In the genomic region with DNA sequence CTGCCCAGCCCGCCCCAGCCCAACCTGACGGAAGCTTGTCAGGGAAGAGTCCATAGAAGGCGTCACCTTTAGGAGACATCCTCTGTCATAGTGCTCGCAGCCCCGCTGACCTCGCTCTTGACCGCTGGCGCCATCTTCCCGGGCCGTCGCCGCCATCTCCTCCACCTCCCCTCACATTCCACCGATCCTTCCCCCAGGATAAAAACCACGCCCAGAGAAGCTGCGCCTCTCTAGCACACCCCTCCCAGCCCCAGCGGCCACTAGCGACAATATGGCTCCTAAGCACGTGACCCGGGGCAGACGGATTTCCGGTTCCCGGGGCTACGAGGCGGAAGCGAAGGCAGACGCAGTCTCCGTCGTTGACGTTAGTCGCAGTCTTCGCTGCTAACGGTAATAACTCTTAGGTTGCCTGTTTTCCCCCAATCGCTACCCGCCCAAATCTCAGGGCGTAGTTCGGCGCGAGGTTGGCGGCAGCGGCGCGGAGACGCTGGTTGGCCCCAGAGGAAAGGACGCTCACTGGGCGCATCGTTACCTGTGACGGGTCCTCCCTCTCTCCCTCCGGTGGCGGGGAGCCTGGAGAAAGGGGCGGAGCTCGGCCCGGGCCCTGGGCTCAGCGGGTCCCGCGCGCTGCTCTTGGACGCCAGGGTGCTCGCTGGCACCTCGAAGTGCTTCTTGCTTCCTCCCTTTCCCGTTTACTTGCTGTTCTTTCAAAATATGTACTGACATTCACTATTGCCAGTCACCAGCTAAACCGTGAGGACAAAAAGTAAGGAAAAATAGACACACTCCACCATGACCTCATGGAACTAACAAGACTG, we compare ENCODE assay signal across 1 cellular context.
TF ChIP-seq lines count a peak whose summit lies in the region.

A gene (minus strand): TSS at position 273 of the 818 bp plus-strand sequence. CDS start 117 bp downstream, at position 156.
A gene with protein sequence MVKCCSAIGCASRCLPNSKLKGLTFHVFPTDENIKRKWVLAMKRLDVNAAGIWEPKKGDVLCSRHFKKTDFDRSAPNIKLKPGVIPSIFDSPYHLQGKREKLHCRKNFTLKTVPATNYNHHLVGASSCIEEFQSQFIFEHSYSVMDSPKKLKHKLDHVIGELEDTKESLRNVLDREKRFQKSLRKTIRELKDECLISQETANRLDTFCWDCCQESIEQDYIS (plus strand): TSS at position 343 of the 818 bp plus-strand sequence. CDS start 980 bp downstream, outside the sequence.

TF ChIP-seq in K562, 482 proteins besides CTCF, POLR2A, EP300 and RAD21 (continued from another document and continues in another):
- TF ChIP-seq, protein P1, sequence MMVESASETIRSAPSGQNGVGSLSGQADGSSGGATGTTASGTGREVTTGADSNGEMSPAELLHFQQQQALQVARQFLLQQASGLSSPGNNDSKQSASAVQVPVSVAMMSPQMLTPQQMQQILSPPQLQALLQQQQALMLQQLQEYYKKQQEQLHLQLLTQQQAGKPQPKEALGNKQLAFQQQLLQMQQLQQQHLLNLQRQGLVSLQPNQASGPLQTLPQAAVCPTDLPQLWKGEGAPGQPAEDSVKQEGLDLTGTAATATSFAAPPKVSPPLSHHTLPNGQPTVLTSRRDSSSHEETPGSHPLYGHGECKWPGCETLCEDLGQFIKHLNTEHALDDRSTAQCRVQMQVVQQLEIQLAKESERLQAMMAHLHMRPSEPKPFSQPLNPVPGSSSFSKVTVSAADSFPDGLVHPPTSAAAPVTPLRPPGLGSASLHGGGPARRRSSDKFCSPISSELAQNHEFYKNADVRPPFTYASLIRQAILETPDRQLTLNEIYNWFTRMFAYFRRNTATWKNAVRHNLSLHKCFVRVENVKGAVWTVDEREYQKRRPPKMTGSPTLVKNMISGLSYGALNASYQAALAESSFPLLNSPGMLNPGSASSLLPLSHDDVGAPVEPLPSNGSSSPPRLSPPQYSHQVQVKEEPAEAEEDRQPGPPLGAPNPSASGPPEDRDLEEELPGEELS (CRISPR knock-in tag; IDR thresholded peaks at IDR 0.05; ENCODE audit: borderline replicate concordance): no peak
- TF ChIP-seq, protein P2, sequence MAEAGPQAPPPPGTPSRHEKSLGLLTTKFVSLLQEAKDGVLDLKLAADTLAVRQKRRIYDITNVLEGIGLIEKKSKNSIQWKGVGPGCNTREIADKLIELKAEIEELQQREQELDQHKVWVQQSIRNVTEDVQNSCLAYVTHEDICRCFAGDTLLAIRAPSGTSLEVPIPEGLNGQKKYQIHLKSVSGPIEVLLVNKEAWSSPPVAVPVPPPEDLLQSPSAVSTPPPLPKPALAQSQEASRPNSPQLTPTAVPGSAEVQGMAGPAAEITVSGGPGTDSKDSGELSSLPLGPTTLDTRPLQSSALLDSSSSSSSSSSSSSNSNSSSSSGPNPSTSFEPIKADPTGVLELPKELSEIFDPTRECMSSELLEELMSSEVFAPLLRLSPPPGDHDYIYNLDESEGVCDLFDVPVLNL (CRISPR knock-in tag; IDR thresholded peaks at IDR 0.05; ENCODE audit: low read depth): no peak
- TF ChIP-seq NR2C2 (CRISPR knock-in tag; IDR thresholded peaks at IDR 0.05): no peak
- peak; percentile 82 for TF ChIP-seq NR2C2 (tag; IDR thresholded peaks at IDR 0.05)
- no peak for TF ChIP-seq ESRRB (CRISPR knock-in tag; IDR thresholded peaks at IDR 0.05; ENCODE audit: borderline replicate concordance)
- TF ChIP-seq, protein P3, sequence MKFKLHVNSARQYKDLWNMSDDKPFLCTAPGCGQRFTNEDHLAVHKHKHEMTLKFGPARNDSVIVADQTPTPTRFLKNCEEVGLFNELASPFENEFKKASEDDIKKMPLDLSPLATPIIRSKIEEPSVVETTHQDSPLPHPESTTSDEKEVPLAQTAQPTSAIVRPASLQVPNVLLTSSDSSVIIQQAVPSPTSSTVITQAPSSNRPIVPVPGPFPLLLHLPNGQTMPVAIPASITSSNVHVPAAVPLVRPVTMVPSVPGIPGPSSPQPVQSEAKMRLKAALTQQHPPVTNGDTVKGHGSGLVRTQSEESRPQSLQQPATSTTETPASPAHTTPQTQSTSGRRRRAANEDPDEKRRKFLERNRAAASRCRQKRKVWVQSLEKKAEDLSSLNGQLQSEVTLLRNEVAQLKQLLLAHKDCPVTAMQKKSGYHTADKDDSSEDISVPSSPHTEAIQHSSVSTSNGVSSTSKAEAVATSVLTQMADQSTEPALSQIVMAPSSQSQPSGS (CRISPR knock-in tag; IDR thresholded peaks at IDR 0.05): no peak
- no peak for TF ChIP-seq HMG20A (CRISPR knock-in tag; conservative IDR thresholded peaks at IDR 0.05)
- TF ChIP-seq, protein P4, sequence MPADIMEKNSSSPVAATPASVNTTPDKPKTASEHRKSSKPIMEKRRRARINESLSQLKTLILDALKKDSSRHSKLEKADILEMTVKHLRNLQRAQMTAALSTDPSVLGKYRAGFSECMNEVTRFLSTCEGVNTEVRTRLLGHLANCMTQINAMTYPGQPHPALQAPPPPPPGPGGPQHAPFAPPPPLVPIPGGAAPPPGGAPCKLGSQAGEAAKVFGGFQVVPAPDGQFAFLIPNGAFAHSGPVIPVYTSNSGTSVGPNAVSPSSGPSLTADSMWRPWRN (IDR thresholded peaks at IDR 0.05; ENCODE audit: low read depth): no peak
- TF ChIP-seq PHF8 (IDR thresholded peaks at IDR 0.05; ENCODE audit: borderline replicate concordance, low read length): peak; percentile 98
- TF ChIP-seq, protein P5, sequence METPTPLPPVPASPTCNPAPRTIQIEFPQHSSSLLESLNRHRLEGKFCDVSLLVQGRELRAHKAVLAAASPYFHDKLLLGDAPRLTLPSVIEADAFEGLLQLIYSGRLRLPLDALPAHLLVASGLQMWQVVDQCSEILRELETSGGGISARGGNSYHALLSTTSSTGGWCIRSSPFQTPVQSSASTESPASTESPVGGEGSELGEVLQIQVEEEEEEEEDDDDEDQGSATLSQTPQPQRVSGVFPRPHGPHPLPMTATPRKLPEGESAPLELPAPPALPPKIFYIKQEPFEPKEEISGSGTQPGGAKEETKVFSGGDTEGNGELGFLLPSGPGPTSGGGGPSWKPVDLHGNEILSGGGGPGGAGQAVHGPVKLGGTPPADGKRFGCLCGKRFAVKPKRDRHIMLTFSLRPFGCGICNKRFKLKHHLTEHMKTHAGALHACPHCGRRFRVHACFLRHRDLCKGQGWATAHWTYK (CRISPR knock-in tag; IDR thresholded peaks at IDR 0.05): no peak
- TF ChIP-seq NUFIP1 (IDR thresholded peaks at IDR 0.05; ENCODE audit: partially characterized antibody): no peak
- TF ChIP-seq POLR2B (IDR thresholded peaks at IDR 0.05; ENCODE audit: low read depth, partially characterized antibody): peak; percentile 92
- TF ChIP-seq DDX20 (tag; IDR thresholded peaks at IDR 0.05; ENCODE audit: low read depth): no peak
- TF ChIP-seq DPF2 (IDR thresholded peaks at IDR 0.05): no peak
- TF ChIP-seq, protein P6, sequence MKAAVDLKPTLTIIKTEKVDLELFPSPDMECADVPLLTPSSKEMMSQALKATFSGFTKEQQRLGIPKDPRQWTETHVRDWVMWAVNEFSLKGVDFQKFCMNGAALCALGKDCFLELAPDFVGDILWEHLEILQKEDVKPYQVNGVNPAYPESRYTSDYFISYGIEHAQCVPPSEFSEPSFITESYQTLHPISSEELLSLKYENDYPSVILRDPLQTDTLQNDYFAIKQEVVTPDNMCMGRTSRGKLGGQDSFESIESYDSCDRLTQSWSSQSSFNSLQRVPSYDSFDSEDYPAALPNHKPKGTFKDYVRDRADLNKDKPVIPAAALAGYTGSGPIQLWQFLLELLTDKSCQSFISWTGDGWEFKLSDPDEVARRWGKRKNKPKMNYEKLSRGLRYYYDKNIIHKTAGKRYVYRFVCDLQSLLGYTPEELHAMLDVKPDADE (conservative IDR thresholded peaks at IDR 0.05; ENCODE audit: control insufficient read depth, low read depth, low read length): peak; percentile 89
- no peak for TF ChIP-seq ZNF165 (CRISPR knock-in tag; IDR thresholded peaks at IDR 0.05; ENCODE audit: borderline replicate concordance)
- peak; percentile 75 to 82 for TF ChIP-seq NRF1 (conservative IDR thresholded peaks at IDR 0.05 in 1 of 2, IDR thresholded peaks at IDR 0.05 in 1 of 2)
- TF ChIP-seq ZNF274 (IDR thresholded peaks at IDR 0.05; ENCODE audit: borderline replicate concordance, low read depth, low read length): no peak
- no peak for TF ChIP-seq SRSF1 (IDR thresholded peaks at IDR 0.05; ENCODE audit: low read depth, low read length)
- TF ChIP-seq TEAD2 (tag; IDR thresholded peaks at IDR 0.05): peak; percentile 75
- 0 out of 2 replicates have a peak, but pooled peaks have one; percentile 21 for TF ChIP-seq PTBP1 (IDR thresholded peaks at IDR 0.05; ENCODE audit: low read depth, low read length)
- no peak for TF ChIP-seq CBX1 (IDR thresholded peaks at IDR 0.05; ENCODE audit: low read depth)
- no peak for TF ChIP-seq FOXA1 (IDR thresholded peaks at IDR 0.05; ENCODE audit: borderline replicate concordance)
- no peak for TF ChIP-seq KLF16 (IDR thresholded peaks at IDR 0.05)
- TF ChIP-seq ZNF445 (CRISPR knock-in tag; IDR thresholded peaks at IDR 0.05; ENCODE audit: low read depth): no peak
- TF ChIP-seq, protein P7, sequence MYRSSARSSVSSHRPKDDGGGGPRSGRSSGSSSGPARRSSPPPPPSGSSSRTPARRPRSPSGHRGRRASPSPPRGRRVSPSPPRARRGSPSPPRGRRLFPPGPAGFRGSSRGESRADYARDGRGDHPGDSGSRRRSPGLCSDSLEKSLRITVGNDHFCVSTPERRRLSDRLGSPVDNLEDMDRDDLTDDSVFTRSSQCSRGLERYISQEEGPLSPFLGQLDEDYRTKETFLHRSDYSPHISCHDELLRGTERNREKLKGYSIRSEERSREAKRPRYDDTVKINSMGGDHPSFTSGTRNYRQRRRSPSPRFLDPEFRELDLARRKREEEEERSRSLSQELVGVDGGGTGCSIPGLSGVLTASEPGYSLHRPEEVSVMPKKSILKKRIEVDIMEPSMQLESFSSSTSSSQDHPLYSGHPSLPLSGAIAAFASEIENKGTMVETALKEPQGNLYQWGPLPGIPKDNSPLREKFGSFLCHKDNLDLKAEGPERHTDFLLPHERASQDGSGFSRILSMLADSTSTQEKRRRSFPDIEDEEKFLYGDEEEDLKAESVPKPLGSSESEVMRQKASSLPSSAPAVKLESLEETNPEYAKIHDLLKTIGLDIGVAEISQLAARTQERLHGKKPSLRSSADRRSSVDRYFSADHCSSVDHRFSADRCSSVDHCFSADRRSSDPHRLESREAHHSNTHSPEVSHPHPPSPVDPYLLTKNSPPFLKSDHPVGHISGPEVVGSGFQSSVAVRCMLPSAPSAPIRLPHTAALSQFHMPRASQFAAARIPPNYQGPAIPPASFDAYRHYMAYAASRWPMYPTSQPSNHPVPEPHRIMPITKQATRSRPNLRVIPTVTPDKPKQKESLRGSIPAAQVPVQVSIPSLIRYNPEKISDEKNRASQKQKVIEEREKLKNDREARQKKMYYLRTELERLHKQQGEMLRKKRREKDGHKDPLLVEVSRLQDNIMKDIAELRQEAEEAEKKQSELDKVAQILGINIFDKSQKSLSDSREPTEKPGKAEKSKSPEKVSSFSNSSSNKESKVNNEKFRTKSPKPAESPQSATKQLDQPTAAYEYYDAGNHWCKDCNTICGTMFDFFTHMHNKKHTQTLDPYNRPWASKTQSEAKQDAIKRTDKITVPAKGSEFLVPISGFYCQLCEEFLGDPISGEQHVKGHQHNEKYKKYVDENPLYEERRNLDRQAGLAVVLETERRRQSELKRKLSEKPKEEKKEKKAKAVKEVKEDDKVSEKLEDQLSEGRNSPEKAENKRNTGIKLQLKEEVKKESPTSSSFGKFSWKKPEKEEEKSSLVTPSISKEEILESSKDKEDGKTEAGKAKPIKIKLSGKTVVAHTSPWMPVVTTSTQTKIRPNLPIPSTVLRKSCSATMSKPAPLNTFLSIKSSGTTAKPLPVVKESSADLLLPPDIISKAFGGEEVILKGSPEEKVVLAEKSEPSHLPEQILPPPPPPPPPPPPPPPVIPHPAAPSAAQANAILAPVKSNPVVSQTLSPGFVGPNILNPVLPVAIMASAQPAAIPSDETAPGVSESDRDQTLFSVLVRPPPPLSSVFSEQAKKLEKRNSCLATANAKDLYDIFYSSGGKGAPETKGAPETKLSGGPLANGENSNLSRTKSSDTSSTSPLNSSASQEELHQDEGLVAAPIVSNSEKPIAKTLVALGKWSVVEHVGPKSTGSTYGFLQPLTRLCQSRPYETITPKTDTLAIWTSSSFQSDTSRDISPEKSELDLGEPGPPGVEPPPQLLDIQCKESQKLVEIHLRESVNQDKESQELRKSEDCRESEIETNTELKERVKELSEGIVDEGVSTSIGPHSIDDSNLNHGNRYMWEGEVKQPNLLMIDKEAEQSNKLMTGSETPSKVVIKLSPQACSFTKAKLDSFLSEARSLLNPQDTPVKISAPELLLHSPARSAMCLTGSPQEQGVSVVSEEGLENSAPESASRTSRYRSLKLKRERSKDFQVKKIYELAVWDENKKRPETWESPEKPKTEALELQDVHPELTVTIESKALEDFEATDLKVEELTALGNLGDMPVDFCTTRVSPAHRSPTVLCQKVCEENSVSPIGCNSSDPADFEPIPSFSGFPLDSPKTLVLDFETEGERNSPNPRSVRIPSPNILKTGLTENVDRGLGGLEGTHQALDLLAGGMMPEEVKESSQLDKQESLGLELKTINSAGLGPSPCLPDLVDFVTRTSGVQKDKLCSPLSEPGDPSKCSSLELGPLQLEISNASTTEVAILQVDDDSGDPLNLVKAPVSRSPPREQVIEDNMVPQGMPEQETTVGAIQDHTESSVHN (IDR thresholded peaks at IDR 0.05; ENCODE audit: borderline replicate concordance in 1 of 2, low read depth in 1 of 2): no peak
- TF ChIP-seq PCBP2 (IDR thresholded peaks at IDR 0.05; ENCODE audit: low read depth, low read length, poor library complexity, severe bottlenecking): no peak
- TF ChIP-seq ZSCAN32 (CRISPR knock-in tag; IDR thresholded peaks at IDR 0.05): no peak
- no peak for TF ChIP-seq ZNF561 (CRISPR knock-in tag; conservative IDR thresholded peaks at IDR 0.05)
- TF ChIP-seq MTA2 (IDR thresholded peaks at IDR 0.05; ENCODE audit: low read depth): no peak
- no peak for TF ChIP-seq SNRNP70 (optimal IDR thresholded peaks at IDR 0.05; ENCODE audit: low read depth, low read length)
- peak; percentile 59 for TF ChIP-seq HDAC2 (IDR thresholded peaks at IDR 0.05)
- TF ChIP-seq, protein P8, sequence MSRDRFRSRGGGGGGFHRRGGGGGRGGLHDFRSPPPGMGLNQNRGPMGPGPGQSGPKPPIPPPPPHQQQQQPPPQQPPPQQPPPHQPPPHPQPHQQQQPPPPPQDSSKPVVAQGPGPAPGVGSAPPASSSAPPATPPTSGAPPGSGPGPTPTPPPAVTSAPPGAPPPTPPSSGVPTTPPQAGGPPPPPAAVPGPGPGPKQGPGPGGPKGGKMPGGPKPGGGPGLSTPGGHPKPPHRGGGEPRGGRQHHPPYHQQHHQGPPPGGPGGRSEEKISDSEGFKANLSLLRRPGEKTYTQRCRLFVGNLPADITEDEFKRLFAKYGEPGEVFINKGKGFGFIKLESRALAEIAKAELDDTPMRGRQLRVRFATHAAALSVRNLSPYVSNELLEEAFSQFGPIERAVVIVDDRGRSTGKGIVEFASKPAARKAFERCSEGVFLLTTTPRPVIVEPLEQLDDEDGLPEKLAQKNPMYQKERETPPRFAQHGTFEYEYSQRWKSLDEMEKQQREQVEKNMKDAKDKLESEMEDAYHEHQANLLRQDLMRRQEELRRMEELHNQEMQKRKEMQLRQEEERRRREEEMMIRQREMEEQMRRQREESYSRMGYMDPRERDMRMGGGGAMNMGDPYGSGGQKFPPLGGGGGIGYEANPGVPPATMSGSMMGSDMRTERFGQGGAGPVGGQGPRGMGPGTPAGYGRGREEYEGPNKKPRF (IDR thresholded peaks at IDR 0.05; ENCODE audit: low read depth, low read length): peak; percentile 24; the same call in 1 of the 2 replicates
- TF ChIP-seq, protein P9, sequence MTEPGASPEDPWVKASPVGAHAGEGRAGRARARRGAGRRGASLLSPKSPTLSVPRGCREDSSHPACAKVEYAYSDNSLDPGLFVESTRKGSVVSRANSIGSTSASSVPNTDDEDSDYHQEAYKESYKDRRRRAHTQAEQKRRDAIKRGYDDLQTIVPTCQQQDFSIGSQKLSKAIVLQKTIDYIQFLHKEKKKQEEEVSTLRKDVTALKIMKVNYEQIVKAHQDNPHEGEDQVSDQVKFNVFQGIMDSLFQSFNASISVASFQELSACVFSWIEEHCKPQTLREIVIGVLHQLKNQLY (CRISPR knock-in tag; conservative IDR thresholded peaks at IDR 0.05): no peak
- TF ChIP-seq HDAC3 (IDR thresholded peaks at IDR 0.05; ENCODE audit: borderline replicate concordance, partially characterized antibody): peak; percentile 96
- TF ChIP-seq NFRKB (IDR thresholded peaks at IDR 0.05; ENCODE audit: low read depth): peak; percentile 98
